17 cellular contexts compared by ENCODE assay signal in the genomic region with DNA sequence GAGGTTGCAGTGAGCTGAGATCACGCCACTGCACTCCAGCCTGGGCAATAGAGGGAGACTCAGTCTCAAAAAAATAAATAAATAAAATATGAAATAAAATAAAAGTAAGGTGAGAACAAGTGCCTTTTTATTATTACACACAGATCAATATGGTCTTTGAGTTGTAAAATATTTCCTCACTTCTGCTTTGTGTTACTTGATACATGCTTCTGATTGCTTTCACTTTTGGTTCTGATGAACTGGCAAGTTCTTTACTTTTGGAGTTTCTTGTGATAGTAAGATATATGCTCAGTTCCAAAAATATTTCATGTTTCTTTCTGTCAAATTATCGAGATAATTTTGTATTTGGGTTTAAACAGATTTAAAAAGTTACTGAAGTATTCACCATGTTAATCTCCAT. TPM values are rescaled to one million over a fixed set of nuclear protein-coding genes. Genes with fewer than 3 reads are reported as not detected.
A peak's percentile ranks its signal among the peaks of the same experiment; 100 is the strongest.
DNase-seq lines count a peak whose midpoint lies in the region; ATAC-seq, FAIRE-seq and TF ChIP-seq lines count a peak whose summit lies in the region.
"Had no signal": no experiment of that assay in that cellular context is flagged by ENCODE, and none has a peak within 500 bp of the region (broad histone marks: within the 10 kb centered on the region; RNA-seq: fewer than 3 reads in every experiment).

No MANE protein-coding gene starts in this region.

- H3K4me3 ChIP-seq in ascending aorta (peak overlapping the region; percentile 43 to 46), sigmoid colon (no peak overlapping the region), kidney (ENCODE audit: low read length in 2 of 2) (no peak overlapping the region)
- H3K4me3 ChIP-seq in CD8-positive, alpha-beta T cell (ENCODE audit: low read depth, low read length): no peak overlapping the region

- ATAC-seq in GM18907 (IDR thresholded peaks at IDR 0.05; ENCODE audit: unreplicated experiment) (peak; percentile 78), HG03045 (IDR thresholded peaks at IDR 0.05; ENCODE audit: unreplicated experiment) (peak; percentile 55), natural killer cell (no peak)
- no peak for ATAC-seq in CD8-positive, alpha-beta T cell

- no peak for DNase-seq in ascending aorta (ENCODE audit: low spot score in 2 of 2)
- no peak for DNase-seq in sigmoid colon
- DNase-seq in natural killer cell: no peak
- no peak for DNase-seq in ecto neural progenitor cell (ENCODE audit: low spot score)
- DNase-seq in CD8-positive, alpha-beta T cell: no peak
- DNase-seq in kidney: no peak
- DNase-seq: activated CD4-positive, alpha-beta T cell treated with anti-CD3 and anti-CD28 coated beads for 1 hour; activated naive CD4-positive, alpha-beta T cell treated with anti-CD3 and anti-CD28 coated beads, Interleukin-2, amount 10 ng/mL, durations not matched to agents 7 days and 5 days; DMS53; glutamatergic neuron; HFFc6; NCI-H2107; stimulated activated naive B cell treated with anti-CD40 and anti-IgM and Interleukin-4, amounts not matched to agents 10 μg/mL and 1 μg/mL and 100 μg/mL, for 72 hours had no signal

- no peak overlapping the region for H3K27ac Mint-ChIP-seq in natural killer cell
- no peak overlapping the region for H3K27ac Mint-ChIP-seq in CD8-positive, alpha-beta T cell
- H3K27ac Mint-ChIP-seq: activated naive CD4-positive, alpha-beta T cell treated with anti-CD3 and anti-CD28 coated beads, Interleukin-2, amount 10 ng/mL, durations not matched to agents 7 days and 5 days; HFFc6; stimulated activated naive B cell treated with anti-CD40 and anti-IgM and Interleukin-4, amounts not matched to agents 10 μg/mL and 1 μg/mL and 100 μg/mL, for 72 hours had no signal

- CTCF ChIA-PET in CD8-positive, alpha-beta T cell (lab: Charles Lee): interaction anchor here (1.5 kb wide), 1 partner anchor 30 kb away, joined by 3 read pairs; no protein-coding TSS in a partner anchor

- 90 to 92% methylated on average over 2 of the region's 2 CpGs for WGBS in sigmoid colon, 2 donors

- H3K9me3 ChIP-seq in ascending aorta: no peaks in the 10 kb centered on the region
- H3K9me3 ChIP-seq in sigmoid colon: no peaks in the 10 kb centered on the region
- no peaks in the 10 kb centered on the region for H3K9me3 ChIP-seq in CD8-positive, alpha-beta T cell (ENCODE audit: low read length)
- no peaks in the 10 kb centered on the region for H3K9me3 ChIP-seq in kidney (ENCODE audit: control insufficient read depth in 1 of 2, low read length in 2 of 2)

- intact Hi-C loops in ascending aorta (cut with DNase I) (loop anchor here (5.0 kb wide), 2 partner anchors 43 to 113 kb away; partner anchors contain the start of gene HLTF), sigmoid colon (cut with DNase I) (loop anchor here (2.0 kb wide), 1 partner anchor 14 kb away; no protein-coding TSS in a partner anchor), natural killer cell (cut with micrococcal nuclease) (no loop called here), kidney (cut with DNase I) (no loop called here)
- intact Hi-C loops in CD8-positive, alpha-beta T cell (cut with DNase I, micrococcal nuclease): no loop called here

- TF ChIP-seq POLR2A in sigmoid colon (IDR thresholded peaks at IDR 0.05): no peak

- no peaks in the 10 kb centered on the region for H3K36me3 Mint-ChIP-seq in natural killer cell
- H3K36me3 Mint-ChIP-seq in CD8-positive, alpha-beta T cell: no peaks in the 10 kb centered on the region
- H3K36me3 Mint-ChIP-seq: activated naive CD4-positive, alpha-beta T cell treated with anti-CD3 and anti-CD28 coated beads, Interleukin-2, amount 10 ng/mL, durations not matched to agents 7 days and 5 days; stimulated activated naive B cell treated with anti-CD40 and anti-IgM and Interleukin-4, amounts not matched to agents 10 μg/mL and 1 μg/mL and 100 μg/mL, for 72 hours had no signal

- FAIRE-seq in kidney (lab: Jason Lieb, UNC): no peak
- FAIRE-seq: colon had no signal

- peak overlapping the region; percentile 69 to 82 for H3K27ac ChIP-seq in ascending aorta
- H3K27ac ChIP-seq in sigmoid colon: peak overlapping the region; percentile 48 to 73 (median 68)
- no peak overlapping the region for H3K27ac ChIP-seq in CD8-positive, alpha-beta T cell (ENCODE audit: low read depth, low read length)
- H3K27ac ChIP-seq in kidney (ENCODE audit: low read depth in 2 of 2, low read length in 2 of 2): no peak overlapping the region
- H3K27ac ChIP-seq: RWPE1 had no signal

- H3K36me3 ChIP-seq in ascending aorta (no peaks in the 10 kb centered on the region), sigmoid colon (no peaks in the 10 kb centered on the region), kidney (ENCODE audit: control insufficient read depth in 1 of 2, insufficient read depth in 2 of 2, low read length in 2 of 2) (no peaks in the 10 kb centered on the region)
- no peaks in the 10 kb centered on the region for H3K36me3 ChIP-seq in CD8-positive, alpha-beta T cell (ENCODE audit: insufficient read depth, low read length)

- no peak overlapping the region for H3K4me3 Mint-ChIP-seq in natural killer cell
- no peak overlapping the region for H3K4me3 Mint-ChIP-seq in CD8-positive, alpha-beta T cell
- H3K4me3 Mint-ChIP-seq: activated naive CD4-positive, alpha-beta T cell treated with anti-CD3 and anti-CD28 coated beads, Interleukin-2, amount 10 ng/mL, durations not matched to agents 7 days and 5 days; HFFc6; stimulated activated naive B cell treated with anti-CD40 and anti-IgM and Interleukin-4, amounts not matched to agents 10 μg/mL and 1 μg/mL and 100 μg/mL, for 72 hours had no signal

- no peaks in the 10 kb centered on the region for H3K27me3 Mint-ChIP-seq in natural killer cell (ENCODE audit: low read depth in 2 of 2)
- no peaks in the 10 kb centered on the region for H3K27me3 Mint-ChIP-seq in CD8-positive, alpha-beta T cell (ENCODE audit: low read depth)
- H3K27me3 Mint-ChIP-seq: activated naive CD4-positive, alpha-beta T cell treated with anti-CD3 and anti-CD28 coated beads, Interleukin-2, amount 10 ng/mL, durations not matched to agents 7 days and 5 days; stimulated activated naive B cell treated with anti-CD40 and anti-IgM and Interleukin-4, amounts not matched to agents 10 μg/mL and 1 μg/mL and 100 μg/mL, for 72 hours had no signal

- no peaks in the 10 kb centered on the region for H3K4me1 Mint-ChIP-seq in natural killer cell
- H3K4me1 Mint-ChIP-seq in CD8-positive, alpha-beta T cell (ENCODE audit: low read depth): no peaks in the 10 kb centered on the region

- H3K9me3 Mint-ChIP-seq in natural killer cell: no peaks in the 10 kb centered on the region
- no peaks in the 10 kb centered on the region for H3K9me3 Mint-ChIP-seq in CD8-positive, alpha-beta T cell
- H3K9me3 Mint-ChIP-seq: activated naive CD4-positive, alpha-beta T cell treated with anti-CD3 and anti-CD28 coated beads, Interleukin-2, amount 10 ng/mL, durations not matched to agents 7 days and 5 days; HFFc6; stimulated activated naive B cell treated with anti-CD40 and anti-IgM and Interleukin-4, amounts not matched to agents 10 μg/mL and 1 μg/mL and 100 μg/mL, for 72 hours had no signal

- H3K9ac ChIP-seq in kidney (ENCODE audit: low read length in 2 of 2): no peak overlapping the region

- TF ChIP-seq EP300 in sigmoid colon (IDR thresholded peaks at IDR 0.05): no peak

- no peak for TF ChIP-seq CTCF in ascending aorta (IDR thresholded peaks at IDR 0.05)
- no peak for TF ChIP-seq CTCF in sigmoid colon (IDR thresholded peaks at IDR 0.05)
- no peak for TF ChIP-seq CTCF in natural killer cell (IDR thresholded peaks at IDR 0.05)
- no peak for TF ChIP-seq CTCF in CD8-positive, alpha-beta T cell (IDR thresholded peaks at IDR 0.05)
- no peak for TF ChIP-seq CTCF in kidney (IDR thresholded peaks at IDR 0.05; ENCODE audit: borderline replicate concordance, extremely low read depth, insufficient read depth)

- POLR2A ChIA-PET in CD8-positive, alpha-beta T cell (lab: Charles Lee): interaction anchor here (0.7 kb wide), 1 partner anchor 17 kb away, joined by 3 read pairs; no protein-coding TSS in a partner anchor

- H3K4me1 ChIP-seq in ascending aorta: peaks cover 0 to 35% of the 10 kb centered on the region in 2 donors
- peaks cover 0 to 29% (median 20%) of the 10 kb centered on the region in 4 donors for H3K4me1 ChIP-seq in sigmoid colon
- H3K4me1 ChIP-seq in CD8-positive, alpha-beta T cell (ENCODE audit: insufficient read depth, low read length): no peaks in the 10 kb centered on the region
- H3K4me1 ChIP-seq in kidney (ENCODE audit: control insufficient read depth in 1 of 2, insufficient read depth in 1 of 2, low read depth in 1 of 2, low read length in 2 of 2): no peaks in the 10 kb centered on the region

- H3K27me3 ChIP-seq in ascending aorta (no peaks in the 10 kb centered on the region), sigmoid colon (no peaks in the 10 kb centered on the region)
- H3K27me3 ChIP-seq in CD8-positive, alpha-beta T cell (ENCODE audit: insufficient read depth, low read length): no peaks in the 10 kb centered on the region

RNA-seq across cellular contexts. Expression of gene GYG1, which starts 16.6 kb away (rescaled TPM):
- 23.9 TPM for total RNA-seq in ascending aorta
- 100 to 1,000 TPM; 142 to 213 (median 186) TPM for total RNA-seq in sigmoid colon
- polyA plus RNA-seq in sigmoid colon: 10 to 100 TPM; 31.8 to 36.0 (median 34.7) TPM
- 10 to 100 TPM; 46.6 to 56.5 (median 49.6) TPM for total RNA-seq in natural killer cell
- total RNA-seq in CD8-positive, alpha-beta T cell: 10 to 100 TPM; 29.4 to 35.2 TPM
- 37.9 TPM for total RNA-seq in kidney
- 31.3 TPM for polyA plus RNA-seq in kidney (ENCODE audit: insufficient read depth, low read depth, low replicate concordance)

Comparison
In these comparisons a context has a peak if more than half of its experiments do, and no peak if none do; other contexts are left out.
1. ATAC-seq: peak in GM18907 (single experiment) and HG03045 (single experiment); none in natural killer cell (0 of 3) and CD8-positive, alpha-beta T cell (single experiment).
2. H3K27ac ChIP-seq: peak in ascending aorta (2 of 2) and sigmoid colon (4 of 4); none in CD8-positive, alpha-beta T cell (single experiment) and kidney (0 of 2).
3. H3K4me3 ChIP-seq: peak in ascending aorta (2 of 2); none in sigmoid colon (0 of 4), CD8-positive, alpha-beta T cell (single experiment) and kidney (0 of 2).
4. intact Hi-C loops: an anchor here in ascending aorta (5.0 kb wide) and sigmoid colon (2.0 kb wide); none called in natural killer cell, CD8-positive, alpha-beta T cell and kidney.